1 cellular context compared by ENCODE assay signal in the genomic region with DNA sequence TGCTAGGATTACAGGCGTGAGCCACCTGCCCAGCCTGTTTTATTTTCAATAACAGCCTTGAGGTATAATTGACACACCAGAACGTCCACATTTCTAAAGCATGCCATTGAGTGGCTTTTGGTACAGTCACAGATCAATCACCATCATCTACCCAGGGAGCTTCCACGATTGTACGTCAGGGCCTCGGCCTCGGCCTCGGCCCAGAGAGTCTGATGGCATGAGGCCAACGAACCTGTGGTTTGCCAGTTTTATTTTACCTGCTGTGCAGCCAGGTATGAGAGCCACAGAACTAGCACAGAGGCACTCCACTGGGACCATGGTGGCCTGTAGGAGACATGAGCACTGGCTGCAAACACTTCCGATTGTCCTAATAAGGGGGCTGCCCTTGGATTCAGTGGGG.
TF ChIP-seq lines count a peak whose summit lies in the region.

No MANE protein-coding gene starts in this region.

TF ChIP-seq in GM12878, 131 proteins besides CTCF, POLR2A, EP300 and RAD21:
- TF ChIP-seq, protein P1, sequence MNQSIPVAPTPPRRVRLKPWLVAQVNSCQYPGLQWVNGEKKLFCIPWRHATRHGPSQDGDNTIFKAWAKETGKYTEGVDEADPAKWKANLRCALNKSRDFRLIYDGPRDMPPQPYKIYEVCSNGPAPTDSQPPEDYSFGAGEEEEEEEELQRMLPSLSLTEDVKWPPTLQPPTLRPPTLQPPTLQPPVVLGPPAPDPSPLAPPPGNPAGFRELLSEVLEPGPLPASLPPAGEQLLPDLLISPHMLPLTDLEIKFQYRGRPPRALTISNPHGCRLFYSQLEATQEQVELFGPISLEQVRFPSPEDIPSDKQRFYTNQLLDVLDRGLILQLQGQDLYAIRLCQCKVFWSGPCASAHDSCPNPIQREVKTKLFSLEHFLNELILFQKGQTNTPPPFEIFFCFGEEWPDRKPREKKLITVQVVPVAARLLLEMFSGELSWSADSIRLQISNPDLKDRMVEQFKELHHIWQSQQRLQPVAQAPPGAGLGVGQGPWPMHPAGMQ (IDR thresholded peaks at IDR 0.05; ENCODE audit: borderline replicate concordance): no peak
- TF ChIP-seq TARDBP (IDR thresholded peaks at IDR 0.05; ENCODE audit: borderline replicate concordance): no peak
- no peak for TF ChIP-seq ATF7 (IDR thresholded peaks at IDR 0.05; ENCODE audit: low read depth)
- TF ChIP-seq POLR2AphosphoS2 (IDR thresholded peaks at IDR 0.05; ENCODE audit: low read depth, low read length): no peak
- no peak for TF ChIP-seq NBN (IDR thresholded peaks at IDR 0.05)
- TF ChIP-seq RUNX3 (IDR thresholded peaks at IDR 0.05; ENCODE audit: low read length): no peak
- TF ChIP-seq PML (IDR thresholded peaks at IDR 0.05; ENCODE audit: low read length): no peak
- no peak for TF ChIP-seq SREBF2 (IDR thresholded peaks at IDR 0.05; ENCODE audit: low read length)
- no peak for TF ChIP-seq EGR1 (IDR thresholded peaks at IDR 0.05; ENCODE audit: borderline replicate concordance in 1 of 2, low read depth in 2 of 2, low read length in 2 of 2)
